ENCODE assay signal across 12 cellular contexts in the genomic region with DNA sequence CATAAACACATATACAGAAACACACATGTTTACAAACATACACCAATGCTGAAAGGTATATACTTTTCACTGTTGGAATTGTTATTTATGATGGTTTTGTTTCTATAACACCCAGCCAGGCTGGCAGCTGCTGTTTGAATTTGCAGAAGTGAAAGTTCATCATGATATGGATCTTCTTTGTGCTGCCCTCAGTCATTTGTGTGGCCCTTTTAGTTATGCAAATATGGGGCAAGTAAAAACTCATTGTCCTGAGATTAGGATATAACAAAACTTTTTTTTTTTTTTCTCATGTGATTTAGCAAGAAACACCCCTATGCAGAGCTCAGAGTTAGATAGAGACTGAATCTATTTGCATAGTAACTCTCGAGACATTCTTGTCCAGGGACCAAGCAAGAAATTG.
DNase-seq lines count a peak whose midpoint lies in the region; ATAC-seq lines count a peak whose summit lies in the region.
"Had no signal": no experiment of that assay in that cellular context is flagged by ENCODE, and none has a peak within 500 bp of the region (broad histone marks: within the 10 kb centered on the region; RNA-seq: fewer than 3 reads in every experiment).

No MANE protein-coding gene starts in this region.

- no peak overlapping the region for H3K4me3 Mint-ChIP-seq in stimulated activated memory B cell treated with anti-CD40 and anti-IgM and Interleukin-4, amounts not matched to agents 10 μg/mL and 1 μg/mL and 100 μg/mL, for 72 hours
- H3K4me3 Mint-ChIP-seq: nephron progenitor cell, T-helper 17 cell had no signal

- no peaks in the 10 kb centered on the region for H3K36me3 Mint-ChIP-seq in stimulated activated memory B cell treated with anti-CD40 and anti-IgM and Interleukin-4, amounts not matched to agents 10 μg/mL and 1 μg/mL and 100 μg/mL, for 72 hours

- H3K9me3 Mint-ChIP-seq in stimulated activated memory B cell treated with anti-CD40 and anti-IgM and Interleukin-4, amounts not matched to agents 10 μg/mL and 1 μg/mL and 100 μg/mL, for 72 hours = peaks cover 6% of the 10 kb centered on the region

- no peaks in the 10 kb centered on the region for H3K4me1 Mint-ChIP-seq in stimulated activated memory B cell treated with anti-CD40 and anti-IgM and Interleukin-4, amounts not matched to agents 10 μg/mL and 1 μg/mL and 100 μg/mL, for 72 hours
- H3K4me1 Mint-ChIP-seq: nephron progenitor cell, T-helper 17 cell had no signal

- H3K27ac Mint-ChIP-seq in stimulated activated memory B cell treated with anti-CD40 and anti-IgM and Interleukin-4, amounts not matched to agents 10 μg/mL and 1 μg/mL and 100 μg/mL, for 72 hours = no peak overlapping the region
- H3K27ac Mint-ChIP-seq: T-helper 17 cell had no signal

- DNase-seq in effector CD8-positive, alpha-beta T cell (lab: John Stamatoyannopoulos, UW) = no peak
- DNase-seq in C1 segment of cervical spinal cord (lab: John Stamatoyannopoulos, UW) (no peak), COLO829 (ENCODE audit: low spot score) (no peak)
- DNase-seq: activated T-cell treated with anti-CD3 and anti-CD28 coated beads for 4 hours, DND-41, NCI-H82, nephron progenitor cell, T-helper 17 cell had no signal

- ATAC-seq in GM19395 (IDR thresholded peaks at IDR 0.05; ENCODE audit: unreplicated experiment) (peak; percentile 94), HG02678 (IDR thresholded peaks at IDR 0.05; ENCODE audit: unreplicated experiment) (peak; percentile 93), HG03460 (IDR thresholded peaks at IDR 0.05; ENCODE audit: unreplicated experiment) (peak; percentile 96)
- peak; percentile 57 for ATAC-seq in stimulated activated memory B cell treated with anti-CD40 and anti-IgM and Interleukin-4, amounts not matched to agents 10 μg/mL and 1 μg/mL and 100 μg/mL, for 72 hours
- ATAC-seq: T-helper 17 cell had no signal

- H3K27me3 Mint-ChIP-seq in stimulated activated memory B cell treated with anti-CD40 and anti-IgM and Interleukin-4, amounts not matched to agents 10 μg/mL and 1 μg/mL and 100 μg/mL, for 72 hours = no peaks in the 10 kb centered on the region
- H3K27me3 Mint-ChIP-seq: T-helper 17 cell had no signal
